In genomic region chr5:34099891-34100290, GRCh38 we compare ENCODE assay signal across 1 cellular context.
TF ChIP-seq lines count a peak whose summit lies in the region.
"Not testable (repeated sequence)": the region's sequence is repeated elsewhere in the genome, so short reads cannot be mapped to it uniquely, and the experiment has no call there.

No MANE protein-coding gene starts in this region.

TF ChIP-seq in HepG2, 621 proteins besides CTCF, POLR2A, EP300 and RAD21 (continued from another document):
- TF ChIP-seq, protein P1, sequence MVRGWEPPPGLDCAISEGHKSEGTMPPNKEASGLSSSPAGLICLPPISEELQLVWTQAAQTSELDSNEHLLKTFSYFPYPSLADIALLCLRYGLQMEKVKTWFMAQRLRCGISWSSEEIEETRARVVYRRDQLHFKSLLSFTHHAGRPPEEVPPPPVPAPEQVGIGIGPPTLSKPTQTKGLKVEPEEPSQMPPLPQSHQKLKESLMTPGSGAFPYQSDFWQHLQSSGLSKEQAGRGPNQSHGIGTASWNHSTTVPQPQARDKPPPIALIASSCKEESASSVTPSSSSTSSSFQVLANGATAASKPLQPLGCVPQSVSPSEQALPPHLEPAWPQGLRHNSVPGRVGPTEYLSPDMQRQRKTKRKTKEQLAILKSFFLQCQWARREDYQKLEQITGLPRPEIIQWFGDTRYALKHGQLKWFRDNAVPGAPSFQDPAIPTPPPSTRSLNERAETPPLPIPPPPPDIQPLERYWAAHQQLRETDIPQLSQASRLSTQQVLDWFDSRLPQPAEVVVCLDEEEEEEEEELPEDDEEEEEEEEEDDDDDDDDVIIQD (CRISPR knock-in tag; IDR thresholded peaks at IDR 0.05; ENCODE audit: low read depth) = peak; percentile 34; the same call in 1 of the 2 replicates
- TF ChIP-seq PAXIP1 (CRISPR knock-in tag; conservative IDR thresholded peaks at IDR 0.05) (peak; percentile 35; the same call in 1 of the 2 replicates), RARA (CRISPR knock-in tag; IDR thresholded peaks at IDR 0.05) (peak; percentile 53; the same call in 1 of the 2 replicates), SOX13 (CRISPR knock-in tag; conservative IDR thresholded peaks at IDR 0.05 in 1 of 2, IDR thresholded peaks at IDR 0.05 in 1 of 2) (peak in 1 of 2 experiments; percentile 54; a peak in 2 of 4 replicates), HNF4A (CRISPR knock-in tag; IDR thresholded peaks at IDR 0.05) (peak; percentile 63), FOXP1 (CRISPR knock-in tag; IDR thresholded peaks at IDR 0.05) (peak; percentile 59), FOXA3 (CRISPR knock-in tag; IDR thresholded peaks at IDR 0.05) (peak; percentile 33; the same call in 1 of the 2 replicates), SAP130 (CRISPR knock-in tag; IDR thresholded peaks at IDR 0.05; ENCODE audit: low read depth) (0 out of 2 replicates have a peak, but pooled peaks have one; percentile 21), SALL1 (CRISPR knock-in tag; IDR thresholded peaks at IDR 0.05) (peak; percentile 21; the same call in 1 of the 2 replicates), ZNF564 (CRISPR knock-in tag; IDR thresholded peaks at IDR 0.05) (peak; percentile 96; the same call in 1 of the 2 replicates), GATAD2A (CRISPR knock-in tag; IDR thresholded peaks at IDR 0.05) (peak; percentile 59)
- TF ChIP-seq, protein P2, sequence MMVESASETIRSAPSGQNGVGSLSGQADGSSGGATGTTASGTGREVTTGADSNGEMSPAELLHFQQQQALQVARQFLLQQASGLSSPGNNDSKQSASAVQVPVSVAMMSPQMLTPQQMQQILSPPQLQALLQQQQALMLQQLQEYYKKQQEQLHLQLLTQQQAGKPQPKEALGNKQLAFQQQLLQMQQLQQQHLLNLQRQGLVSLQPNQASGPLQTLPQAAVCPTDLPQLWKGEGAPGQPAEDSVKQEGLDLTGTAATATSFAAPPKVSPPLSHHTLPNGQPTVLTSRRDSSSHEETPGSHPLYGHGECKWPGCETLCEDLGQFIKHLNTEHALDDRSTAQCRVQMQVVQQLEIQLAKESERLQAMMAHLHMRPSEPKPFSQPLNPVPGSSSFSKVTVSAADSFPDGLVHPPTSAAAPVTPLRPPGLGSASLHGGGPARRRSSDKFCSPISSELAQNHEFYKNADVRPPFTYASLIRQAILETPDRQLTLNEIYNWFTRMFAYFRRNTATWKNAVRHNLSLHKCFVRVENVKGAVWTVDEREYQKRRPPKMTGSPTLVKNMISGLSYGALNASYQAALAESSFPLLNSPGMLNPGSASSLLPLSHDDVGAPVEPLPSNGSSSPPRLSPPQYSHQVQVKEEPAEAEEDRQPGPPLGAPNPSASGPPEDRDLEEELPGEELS (CRISPR knock-in tag; IDR thresholded peaks at IDR 0.05) = peak; percentile 51
- not testable (repeated sequence) for TF ChIP-seq SOX13, FOXP1 (IDR thresholded peaks at IDR 0.05)
- TF ChIP-seq, protein P3, sequence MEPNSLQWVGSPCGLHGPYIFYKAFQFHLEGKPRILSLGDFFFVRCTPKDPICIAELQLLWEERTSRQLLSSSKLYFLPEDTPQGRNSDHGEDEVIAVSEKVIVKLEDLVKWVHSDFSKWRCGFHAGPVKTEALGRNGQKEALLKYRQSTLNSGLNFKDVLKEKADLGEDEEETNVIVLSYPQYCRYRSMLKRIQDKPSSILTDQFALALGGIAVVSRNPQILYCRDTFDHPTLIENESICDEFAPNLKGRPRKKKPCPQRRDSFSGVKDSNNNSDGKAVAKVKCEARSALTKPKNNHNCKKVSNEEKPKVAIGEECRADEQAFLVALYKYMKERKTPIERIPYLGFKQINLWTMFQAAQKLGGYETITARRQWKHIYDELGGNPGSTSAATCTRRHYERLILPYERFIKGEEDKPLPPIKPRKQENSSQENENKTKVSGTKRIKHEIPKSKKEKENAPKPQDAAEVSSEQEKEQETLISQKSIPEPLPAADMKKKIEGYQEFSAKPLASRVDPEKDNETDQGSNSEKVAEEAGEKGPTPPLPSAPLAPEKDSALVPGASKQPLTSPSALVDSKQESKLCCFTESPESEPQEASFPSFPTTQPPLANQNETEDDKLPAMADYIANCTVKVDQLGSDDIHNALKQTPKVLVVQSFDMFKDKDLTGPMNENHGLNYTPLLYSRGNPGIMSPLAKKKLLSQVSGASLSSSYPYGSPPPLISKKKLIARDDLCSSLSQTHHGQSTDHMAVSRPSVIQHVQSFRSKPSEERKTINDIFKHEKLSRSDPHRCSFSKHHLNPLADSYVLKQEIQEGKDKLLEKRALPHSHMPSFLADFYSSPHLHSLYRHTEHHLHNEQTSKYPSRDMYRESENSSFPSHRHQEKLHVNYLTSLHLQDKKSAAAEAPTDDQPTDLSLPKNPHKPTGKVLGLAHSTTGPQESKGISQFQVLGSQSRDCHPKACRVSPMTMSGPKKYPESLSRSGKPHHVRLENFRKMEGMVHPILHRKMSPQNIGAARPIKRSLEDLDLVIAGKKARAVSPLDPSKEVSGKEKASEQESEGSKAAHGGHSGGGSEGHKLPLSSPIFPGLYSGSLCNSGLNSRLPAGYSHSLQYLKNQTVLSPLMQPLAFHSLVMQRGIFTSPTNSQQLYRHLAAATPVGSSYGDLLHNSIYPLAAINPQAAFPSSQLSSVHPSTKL (CRISPR knock-in tag; IDR thresholded peaks at IDR 0.05) = peak; percentile 62
